ENCODE assay signal across 14 cellular contexts in genomic region chr1:69551476-69552324, GRCh38. TPM values are rescaled to one million over a fixed set of nuclear protein-coding genes. Genes with fewer than 3 reads are reported as not detected.
"Had no signal": no experiment of that assay in that cellular context is flagged by ENCODE, and none has a peak within 500 bp of the region (broad histone marks: within the 10 kb centered on the region; RNA-seq: fewer than 3 reads in every experiment).

No MANE protein-coding gene starts in this region.

- H3K27ac ChIP-seq: esophagus squamous epithelium, suprapubic skin, upper lobe of left lung had no signal

- H3K4me3 Mint-ChIP-seq: activated CD8-positive, alpha-beta T cell treated with anti-CD3 and anti-CD28 coated beads, Interleukin-2, amount 10 ng/mL, durations not matched to agents 7 days and 5 days; activated naive CD4-positive, alpha-beta T cell treated with anti-CD3 and anti-CD28 coated beads for 36 hours; natural killer cell treated with Interleukin-12 subunit alpha and Interleukin-12 subunit beta and Interleukin-15 and Interleukin-18, amount 100 ng/mL, for 72 hours had no signal

- H3K27ac Mint-ChIP-seq: activated CD8-positive, alpha-beta T cell treated with anti-CD3 and anti-CD28 coated beads, Interleukin-2, amount 10 ng/mL, durations not matched to agents 7 days and 5 days; activated naive CD4-positive, alpha-beta T cell treated with anti-CD3 and anti-CD28 coated beads for 36 hours; natural killer cell treated with Interleukin-12 subunit alpha and Interleukin-12 subunit beta and Interleukin-15 and Interleukin-18, amount 100 ng/mL, for 72 hours had no signal

- H3K4me3 ChIP-seq: esophagus squamous epithelium, lung, mucosa of descending colon, suprapubic skin, upper lobe of left lung had no signal

- H3K27me3 ChIP-seq: esophagus squamous epithelium, suprapubic skin, upper lobe of left lung had no signal

- H3K36me3 Mint-ChIP-seq: natural killer cell treated with Interleukin-12 subunit alpha and Interleukin-12 subunit beta and Interleukin-15 and Interleukin-18, amount 100 ng/mL, for 72 hours had no signal

- DNase-seq: activated CD4-positive, alpha-beta T cell treated with anti-CD3 and anti-CD28 coated beads for 4 hours; activated CD8-positive, alpha-beta T cell treated with anti-CD3 and anti-CD28 coated beads, Interleukin-2, amount 10 ng/mL, durations not matched to agents 7 days and 5 days; activated naive CD4-positive, alpha-beta T cell treated with anti-CD3 and anti-CD28 coated beads for 36 hours; esophagus squamous epithelium; foreskin fibroblast; left colon; mucosa of descending colon; stimulated activated CD4-positive, alpha-beta T cell treated with anti-CD3 and anti-CD28 coated beads, Interleukin-2, amount 100 ng/mL, for 48 hours; stimulated activated CD8-positive, alpha-beta memory T cell treated with anti-CD3 and anti-CD28 coated beads, Interleukin-4, amount 100 ng/mL, for 48 hours; stimulated activated naive CD8-positive, alpha-beta T cell treated with anti-CD3 and anti-CD28 coated beads, Interleukin-15, Interleukin-2, amounts not matched to agents 100 U/mL and 50 U/mL, for 24 hours; upper lobe of left lung had no signal

- H3K9me3 ChIP-seq: esophagus squamous epithelium, mucosa of descending colon, suprapubic skin, upper lobe of left lung had no signal

- H3K27me3 Mint-ChIP-seq: natural killer cell treated with Interleukin-12 subunit alpha and Interleukin-12 subunit beta and Interleukin-15 and Interleukin-18, amount 100 ng/mL, for 72 hours had no signal

- H3K4me1 ChIP-seq: esophagus squamous epithelium, suprapubic skin, upper lobe of left lung had no signal

- ATAC-seq: activated CD8-positive, alpha-beta T cell treated with anti-CD3 and anti-CD28 coated beads, Interleukin-2, amount 10 ng/mL, durations not matched to agents 7 days and 5 days; left colon; mucosa of descending colon; natural killer cell treated with Interleukin-12 subunit alpha and Interleukin-12 subunit beta and Interleukin-15 and Interleukin-18, amount 100 ng/mL, for 72 hours; stimulated activated naive CD8-positive, alpha-beta T cell treated with anti-CD3 and anti-CD28 coated beads, Interleukin-15, Interleukin-2, amounts not matched to agents 100 U/mL and 50 U/mL, for 24 hours had no signal

- H3K36me3 ChIP-seq: esophagus squamous epithelium, suprapubic skin, upper lobe of left lung had no signal

RNA-seq across cellular contexts. Expression of gene LRRC7, which starts 16.0 kb away (rescaled TPM):
- total RNA-seq: activated naive CD4-positive, alpha-beta T cell treated with anti-CD3 and anti-CD28 coated beads for 36 hours; natural killer cell treated with Interleukin-12 subunit alpha and Interleukin-12 subunit beta and Interleukin-15 and Interleukin-18, amount 100 ng/mL, for 72 hours; upper lobe of left lung had no signal
- polyA plus RNA-seq: lung had no signal
